Comparison of ENCODE assay signal across 9 cellular contexts in the genomic region with DNA sequence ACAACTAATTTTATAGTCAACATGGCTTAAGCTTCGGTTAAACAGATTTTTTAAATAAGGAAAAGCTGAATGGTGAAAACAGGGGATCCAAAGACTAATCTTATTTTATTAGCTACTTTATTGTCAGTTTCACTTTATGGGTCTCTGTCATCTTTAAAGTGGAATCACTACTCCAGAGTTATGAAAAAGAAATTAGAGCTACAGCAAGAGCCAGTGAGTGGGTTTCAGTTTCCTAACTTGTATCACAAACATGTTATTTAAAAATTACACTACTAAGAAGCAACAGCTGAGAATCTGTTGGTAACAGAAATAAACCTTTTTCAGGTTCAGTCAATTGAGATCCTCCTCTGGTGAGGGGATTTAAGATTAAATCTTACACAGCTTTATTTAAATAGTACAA. TPM values are rescaled to one million over a fixed set of nuclear protein-coding genes. Genes with fewer than 3 reads are reported as not detected.
DNase-seq lines count a peak whose midpoint lies in the region; ATAC-seq lines count a peak whose summit lies in the region.
"Had no signal": no experiment of that assay in that cellular context is flagged by ENCODE, and none has a peak within 500 bp of the region (broad histone marks: within the 10 kb centered on the region; RNA-seq: fewer than 3 reads in every experiment).

No MANE protein-coding gene starts in this region.

- H4K8ac ChIP-seq in mesenchymal stem cell (ENCODE audit: low read length) = no peak overlapping the region

- H2BK15ac ChIP-seq in mesenchymal stem cell (ENCODE audit: low read depth, poor library complexity, severe bottlenecking) = no peak overlapping the region

- no peaks in the 10 kb centered on the region for H3K9me3 ChIP-seq in mesenchymal stem cell (ENCODE audit: control insufficient read depth, low read length)
- H3K9me3 ChIP-seq: stomach had no signal

- H3K18ac ChIP-seq in mesenchymal stem cell (ENCODE audit: low read depth in 1 of 2, low read length in 2 of 2) = no peak overlapping the region

- WGBS in mesenchymal stem cell = no CpG with 5 or more reads among the region's 1 CpG

- no peak overlapping the region for H3K4me2 ChIP-seq in mesenchymal stem cell (ENCODE audit: low read length, poor library complexity, severe bottlenecking)

- no peak overlapping the region for H2BK5ac ChIP-seq in mesenchymal stem cell (ENCODE audit: low read depth, low read length, poor library complexity, severe bottlenecking)

- H2BK120ac ChIP-seq in mesenchymal stem cell (ENCODE audit: low read depth, low read length) = no peak overlapping the region

- H4K91ac ChIP-seq in mesenchymal stem cell (ENCODE audit: low read length) = no peak overlapping the region

- H2AFZ ChIP-seq in mesenchymal stem cell (ENCODE audit: low read depth, low read length) = no peak overlapping the region

- no peaks in the 10 kb centered on the region for H3K27me3 ChIP-seq in mesenchymal stem cell (ENCODE audit: control insufficient read depth in 1 of 2, insufficient read depth in 1 of 2, low read length in 2 of 2)
- H3K27me3 ChIP-seq: stomach had no signal

- no peak overlapping the region for H2BK12ac ChIP-seq in mesenchymal stem cell (ENCODE audit: low read length in 2 of 2)

- H3K36me3 ChIP-seq in mesenchymal stem cell (ENCODE audit: control insufficient read depth in 1 of 2, insufficient read depth in 2 of 2, low read depth in 1 of 2, low read length in 2 of 2) = peaks cover 20 to 93% of the 10 kb centered on the region in 2 experiments

- H3K9ac ChIP-seq in mesenchymal stem cell (ENCODE audit: low read length) = peak overlapping the region; percentile 32

- H3K4me1 ChIP-seq in mesenchymal stem cell (ENCODE audit: control insufficient read depth, insufficient read depth, low read depth, low read length) = peaks cover 2% of the 10 kb centered on the region

- H3K23ac ChIP-seq in mesenchymal stem cell (ENCODE audit: low read length in 2 of 2) = no peak overlapping the region

- H2AK5ac ChIP-seq in mesenchymal stem cell (ENCODE audit: low read length, severe bottlenecking) = no peak overlapping the region

- no peak overlapping the region for H3K4ac ChIP-seq in mesenchymal stem cell (ENCODE audit: low read depth in 1 of 2, low read length in 2 of 2)

- ATAC-seq in GM18520 (IDR thresholded peaks at IDR 0.05; ENCODE audit: unreplicated experiment) (peak; percentile 57), GM21526 (IDR thresholded peaks at IDR 0.05; ENCODE audit: low FRiP score, unreplicated experiment) (peak; percentile 73), HG03457 (IDR thresholded peaks at IDR 0.05; ENCODE audit: unreplicated experiment) (peak; percentile 45)

- H3K14ac ChIP-seq in mesenchymal stem cell (ENCODE audit: low read length in 2 of 2) = no peak overlapping the region

- peaks cover 9% of the 10 kb centered on the region for H3K79me1 ChIP-seq in mesenchymal stem cell (replicated peaks; ENCODE audit: low read length, poor library complexity, severe bottlenecking)

- no peak overlapping the region for H3K27ac ChIP-seq in mesenchymal stem cell (ENCODE audit: low read length, poor library complexity, severe bottlenecking)

- no peak overlapping the region for H3K4me3 ChIP-seq in mesenchymal stem cell (ENCODE audit: insufficient read depth in 1 of 2, low read depth in 1 of 2, low read length in 2 of 2)
- H3K4me3 ChIP-seq: stomach had no signal

- DNase-seq in mesenchymal stem cell = no peak
- DNase-seq in mucosa of gallbladder (ENCODE audit: low spot score) = no peak
- no peak for DNase-seq in stimulated activated CD4-positive, alpha-beta T cell treated with anti-CD3 and anti-CD28 coated beads, Interleukin-4, amount 100 ng/mL, for 24 hours
- no peak for DNase-seq in middle frontal gyrus (ENCODE audit: extremely low spot score, low spot score)
- DNase-seq in HUDEP-2 (lab: John Stamatoyannopoulos, UW; ENCODE audit: unreplicated experiment in 76 of 76) = no peak
- DNase-seq: stomach had no signal

RNA-seq across cellular contexts. Expression of gene PHC3, which starts 10.0 kb away (rescaled TPM):
- polyA plus RNA-seq in mesenchymal stem cell (2013, experiment 1 of 2) = 49.8 TPM
- polyA plus RNA-seq in mesenchymal stem cell (2013, experiment 2 of 2) = 44.4 TPM
- 76.5 TPM for total RNA-seq in mucosa of gallbladder

RNA-seq across cellular contexts. Expression of gene PRKCI, which starts 50.7 kb away (rescaled TPM):
- 24.8 TPM for polyA plus RNA-seq in mesenchymal stem cell (2013, experiment 1 of 2)
- 26.3 TPM for polyA plus RNA-seq in mesenchymal stem cell (2013, experiment 2 of 2)
- total RNA-seq in mucosa of gallbladder = 25.2 TPM
